26 cellular contexts compared by ENCODE assay signal in the genomic region with DNA sequence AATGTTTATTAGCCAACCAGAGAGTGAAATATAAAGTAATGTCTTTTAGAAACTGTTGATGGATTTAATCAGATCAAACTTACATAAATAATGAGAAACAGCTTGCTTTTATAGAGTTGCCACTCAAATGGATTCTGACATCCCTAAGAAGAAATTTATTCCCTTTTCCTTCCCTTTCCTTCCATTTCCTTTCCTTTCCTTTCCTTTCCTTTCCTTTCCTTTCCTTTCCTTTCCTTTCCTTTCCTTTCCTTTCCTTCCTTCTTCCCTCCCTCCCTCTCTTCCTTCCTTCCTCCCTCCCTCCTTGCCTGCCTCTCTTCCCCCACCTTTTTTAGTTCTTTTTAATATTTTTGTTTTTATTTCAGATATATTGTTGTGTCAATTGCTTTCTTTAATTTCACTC. TPM values are rescaled to one million over a fixed set of nuclear protein-coding genes. Genes with fewer than 3 reads are reported as not detected.
"Had no signal": no experiment of that assay in that cellular context is flagged by ENCODE, and none has a peak within 500 bp of the region (broad histone marks: within the 10 kb centered on the region; RNA-seq: fewer than 3 reads in every experiment).

No MANE protein-coding gene starts in this region.

- H3K27ac Mint-ChIP-seq: activated CD4-positive, alpha-beta T cell treated with anti-CD3 and anti-CD28 coated beads, Interleukin-2, amount 10 ng/mL, durations not matched to agents 7 days and 5 days; activated CD8-positive, alpha-beta memory T cell treated with anti-CD3 and anti-CD28 coated beads, Interleukin-2, amount 10 ng/mL, durations not matched to agents 7 days and 5 days; activated CD8-positive, alpha-beta T cell treated with anti-CD3 and anti-CD28 coated beads for 36 hours; activated naive CD4-positive, alpha-beta T cell treated with anti-CD3 and anti-CD28 coated beads, Interleukin-2, amount 50 U/mL, for 72 hours; effector memory CD8-positive, alpha-beta T cell; stimulated activated naive CD8-positive, alpha-beta T cell treated with anti-CD3 and anti-CD28 coated beads, Interleukin-15, Interleukin-2, amounts not matched to agents 100 ng/mL and 50 ng/mL, for 24 hours; T-helper 2 cell treated with Interferon-gamma antibody and Interleukin-4, amounts not matched to agents 5 μg/mL and 100 μg/mL, for 36 hours had no signal

- ATAC-seq: activated CD4-positive, CD25-positive, alpha-beta regulatory T cell treated with anti-CD3 and anti-CD28 coated beads, Interleukin-2, amount 50 U/mL, for 24 hours; activated CD8-positive, alpha-beta memory T cell treated with anti-CD3 and anti-CD28 coated beads, Interleukin-2, amount 10 ng/mL, durations not matched to agents 7 days and 5 days; activated CD8-positive, alpha-beta T cell treated with anti-CD3 and anti-CD28 coated beads for 36 hours; activated naive CD4-positive, alpha-beta T cell treated with anti-CD3 and anti-CD28 coated beads, Interleukin-2, amount 50 U/mL, for 72 hours; effector memory CD8-positive, alpha-beta T cell; heart right ventricle; left cardiac atrium had no signal

- H3K4me3 Mint-ChIP-seq: activated CD4-positive, alpha-beta T cell treated with anti-CD3 and anti-CD28 coated beads, Interleukin-2, amount 10 ng/mL, durations not matched to agents 7 days and 5 days; activated CD8-positive, alpha-beta memory T cell treated with anti-CD3 and anti-CD28 coated beads, Interleukin-2, amount 10 ng/mL, durations not matched to agents 7 days and 5 days; activated CD8-positive, alpha-beta T cell treated with anti-CD3 and anti-CD28 coated beads for 36 hours; effector memory CD8-positive, alpha-beta T cell; naive B cell; neural crest cell; stimulated activated naive CD8-positive, alpha-beta T cell treated with anti-CD3 and anti-CD28 coated beads, Interleukin-15, Interleukin-2, amounts not matched to agents 100 ng/mL and 50 ng/mL, for 24 hours; T-helper 2 cell treated with Interferon-gamma antibody and Interleukin-4, amounts not matched to agents 5 μg/mL and 100 μg/mL, for 36 hours had no signal

- H3K36me3 Mint-ChIP-seq: activated CD8-positive, alpha-beta memory T cell treated with anti-CD3 and anti-CD28 coated beads, Interleukin-2, amount 10 ng/mL, durations not matched to agents 7 days and 5 days; activated naive CD4-positive, alpha-beta T cell treated with anti-CD3 and anti-CD28 coated beads, Interleukin-2, amount 50 U/mL, for 72 hours; naive B cell had no signal

- H3K9me3 ChIP-seq: esophagus muscularis mucosa, heart right ventricle, tibial nerve had no signal

- H3K27ac ChIP-seq: dorsolateral prefrontal cortex, esophagus muscularis mucosa, VCaP had no signal

- DNase-seq: activated CD4-positive, alpha-beta T cell treated with anti-CD3 and anti-CD28 coated beads, Interleukin-2, amount 10 ng/mL, durations not matched to agents 7 days and 5 days; activated CD8-positive, alpha-beta memory T cell treated with anti-CD3 and anti-CD28 coated beads, Interleukin-2, amount 10 ng/mL, durations not matched to agents 7 days and 5 days; activated CD8-positive, alpha-beta T cell treated with anti-CD3 and anti-CD28 coated beads for 36 hours; activated gamma-delta T cell treated with Interleukin-2 at 50 U/mL for 16 hours; activated T-cell treated with anti-CD3 and anti-CD28 coated beads for 4 hours; aorta; central memory CD4-positive, alpha-beta T cell; dorsolateral prefrontal cortex; effector memory CD8-positive, alpha-beta T cell; heart right ventricle; islet precursor cell; left cardiac atrium; naive B cell; occipital lobe; retina; stimulated activated CD4-positive, alpha-beta T cell treated with anti-CD3 and anti-CD28 coated beads, Interleukin-12 subunit alpha, Interleukin-12 subunit beta, amount 100 ng/mL, for 4 hours; stimulated activated CD4-positive, alpha-beta T cell treated with anti-CD3 and anti-CD28 coated beads, Interleukin-4, amount 100 ng/mL, for 4 hours; substantia nigra had no signal

- H3K4me3 ChIP-seq: dorsolateral prefrontal cortex, esophagus muscularis mucosa, heart right ventricle, tibial nerve had no signal

- H3K4me1 Mint-ChIP-seq: activated CD4-positive, alpha-beta T cell treated with anti-CD3 and anti-CD28 coated beads, Interleukin-2, amount 10 ng/mL, durations not matched to agents 7 days and 5 days; naive B cell had no signal

- H3K9me3 Mint-ChIP-seq: activated CD4-positive, alpha-beta T cell treated with anti-CD3 and anti-CD28 coated beads, Interleukin-2, amount 10 ng/mL, durations not matched to agents 7 days and 5 days; activated CD8-positive, alpha-beta T cell treated with anti-CD3 and anti-CD28 coated beads for 36 hours; activated naive CD4-positive, alpha-beta T cell treated with anti-CD3 and anti-CD28 coated beads, Interleukin-2, amount 50 U/mL, for 72 hours; effector memory CD8-positive, alpha-beta T cell; naive B cell; neural crest cell; stimulated activated naive CD8-positive, alpha-beta T cell treated with anti-CD3 and anti-CD28 coated beads, Interleukin-15, Interleukin-2, amounts not matched to agents 100 ng/mL and 50 ng/mL, for 24 hours; T-helper 2 cell treated with Interferon-gamma antibody and Interleukin-4, amounts not matched to agents 5 μg/mL and 100 μg/mL, for 36 hours had no signal

- H3K27me3 ChIP-seq: heart right ventricle, tibial nerve had no signal

- H3K36me3 ChIP-seq: esophagus muscularis mucosa, heart right ventricle, tibial nerve had no signal

RNA-seq across cellular contexts. Expression of a gene that starts 27.3 kb away (rescaled TPM):
- total RNA-seq: activated CD4-positive, alpha-beta T cell treated with anti-CD3 and anti-CD28 coated beads, Interleukin-2, amount 10 ng/mL, durations not matched to agents 7 days and 5 days; activated CD8-positive, alpha-beta memory T cell treated with anti-CD3 and anti-CD28 coated beads, Interleukin-2, amount 10 ng/mL, durations not matched to agents 7 days and 5 days; activated CD8-positive, alpha-beta T cell treated with anti-CD3 and anti-CD28 coated beads for 36 hours; activated naive CD4-positive, alpha-beta T cell treated with anti-CD3 and anti-CD28 coated beads, Interleukin-2, amount 50 U/mL, for 72 hours had no signal
